ENCODE assay signal across 8 cellular contexts in the genomic region with DNA sequence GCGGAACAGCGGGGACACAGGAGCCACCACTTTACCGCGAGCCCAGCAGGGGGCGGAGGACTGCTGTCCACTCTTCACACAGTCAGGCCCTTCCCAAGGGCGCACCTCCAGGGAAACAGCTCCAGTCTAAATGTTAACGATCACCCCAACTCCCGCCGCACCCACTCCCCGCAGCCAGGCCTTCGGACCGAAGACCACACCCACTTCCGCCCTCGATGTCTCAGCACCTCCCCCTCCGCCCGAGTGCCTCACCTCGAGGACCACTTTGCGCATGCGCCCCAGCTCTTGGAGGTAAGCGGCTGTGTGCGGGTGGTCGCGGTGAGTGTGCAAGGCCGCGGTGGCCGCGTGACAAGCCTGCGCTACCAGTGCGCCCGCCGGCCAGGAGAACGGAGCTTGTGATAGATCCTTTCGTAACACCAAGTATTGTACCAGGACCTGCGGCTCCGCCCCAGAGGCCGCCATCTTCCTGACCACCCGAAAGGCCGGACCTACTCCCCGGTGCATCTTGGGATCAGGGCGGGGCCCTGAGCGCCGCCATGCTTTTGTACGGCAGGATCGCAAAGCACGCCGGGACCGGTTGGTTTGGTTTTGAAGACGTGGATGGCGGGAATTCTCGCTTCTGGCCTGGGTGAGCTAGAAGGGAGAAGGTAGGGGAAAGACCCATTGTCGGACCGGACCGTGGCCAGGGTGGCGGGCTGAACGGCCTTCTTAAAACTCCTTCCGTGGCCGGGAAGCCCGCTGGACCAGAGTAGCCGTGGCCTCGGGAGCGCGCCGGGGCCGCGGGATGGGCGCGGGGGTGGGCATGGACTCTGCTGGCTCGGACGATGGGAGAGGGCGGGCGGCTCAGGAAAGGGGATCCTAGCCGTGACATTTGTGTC. TPM values are rescaled to one million over a fixed set of nuclear protein-coding genes. Genes with fewer than 3 reads are reported as not detected.
DNase-seq lines count a peak whose midpoint lies in the region; TF ChIP-seq lines count a peak whose summit lies in the region.

TSS of gene CENPO (plus strand) at position 552 of the 878 bp plus-strand sequence. CDS start 495 bp downstream, outside the sequence.
A gene with protein sequence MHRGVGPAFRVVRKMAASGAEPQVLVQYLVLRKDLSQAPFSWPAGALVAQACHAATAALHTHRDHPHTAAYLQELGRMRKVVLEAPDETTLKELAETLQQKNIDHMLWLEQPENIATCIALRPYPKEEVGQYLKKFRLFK (minus strand): TSS at position 518 of the 878 bp plus-strand sequence. CDS start 14 bp downstream, at position 504.

- peak within 1 kb of the TSS; percentile 1 for H2AK5ac ChIP-seq in neuronal stem cell (ENCODE audit: low read depth, low read length)

- H4K91ac ChIP-seq in neuronal stem cell (ENCODE audit: low read depth, low read length, poor library complexity) = peak within 1 kb of the TSS; percentile 89

- peak; percentile 30 for TF ChIP-seq CTCF in GM06990 (IDR thresholded peaks at IDR 0.05; ENCODE audit: insufficient read depth, low read length, poor library complexity, severe bottlenecking)
- TF ChIP-seq CTCF in HFF-Myc (IDR thresholded peaks at IDR 0.05; ENCODE audit: low read depth, low read length, missing control alignments) = peak; percentile 79

- H2AFZ ChIP-seq in neuronal stem cell (ENCODE audit: low read length) = peak within 1 kb of the TSS; percentile 94

- peak within 1 kb of the TSS; percentile 96 for H3K23ac ChIP-seq in neuronal stem cell (ENCODE audit: low read depth, low read length, poor library complexity)

- H3K4me3 ChIP-seq in GM06990 (replicated peaks; ENCODE audit: low read depth, low read length) = peak within 1 kb of the TSS; percentile 94
- peak within 1 kb of the TSS; percentile 82 for H3K4me3 ChIP-seq in HFF-Myc (replicated peaks; ENCODE audit: low read depth, low read length)
- peak within 1 kb of the TSS; percentile 78 to 88 for H3K4me3 ChIP-seq in neuronal stem cell (ENCODE audit: low read length in 2 of 2)

- H2BK12ac ChIP-seq in neuronal stem cell (ENCODE audit: low read length) = no peak within 1 kb of the TSS

- no peak within 1 kb of the TSS for H4K8ac ChIP-seq in neuronal stem cell (ENCODE audit: low read depth, low read length)

- peak within 1 kb of the TSS; percentile 49 for H3K14ac ChIP-seq in neuronal stem cell (ENCODE audit: low read length)

- peak within 1 kb of the TSS; percentile 96 for H2BK15ac ChIP-seq in neuronal stem cell (ENCODE audit: low read length)

- no CpG with 5 or more reads among the region's 72 CpGs for WGBS in neuronal stem cell (ENCODE audit: extremely low coverage in 2 of 2, insufficient read length in 2 of 2, insufficient replicate concordance in 1 of 2), 2 donors

- peak within 1 kb of the TSS; percentile 99 for H2BK120ac ChIP-seq in neuronal stem cell (ENCODE audit: low read depth, low read length)

- peaks cover 6 to 19% of the 10 kb centered on the region in 2 donors for H3K9me3 ChIP-seq in neuronal stem cell (replicated peaks in 1 of 2; ENCODE audit: control insufficient read depth in 2 of 2, insufficient read depth in 1 of 2, low read depth in 1 of 2, low read length in 2 of 2)

- DNase-seq in GM06990 (ENCODE audit: extremely low read depth, insufficient read length) (peak; percentile 97), HFF-Myc (ENCODE audit: extremely low read depth, low read depth) (peak; percentile 89), MV-4-11 (lab: John Stamatoyannopoulos, UW) (peak; percentile 94), SK-MEL-5 (ENCODE audit: low read depth, low spot score) (peak; percentile 98), foreskin melanocyte (peak; percentile 95), neuronal stem cell (ENCODE audit: low spot score) (peak; percentile 96), substantia nigra (lab: John Stamatoyannopoulos, UW) (peak; percentile 80 to 100 (median 96))
- DNase-seq in activated naive CD4-positive, alpha-beta T cell treated with Interleukin-2 at 50 U/mL for 16 hours = peak; percentile 96

- peak within 1 kb of the TSS; percentile 84 for H3K4ac ChIP-seq in neuronal stem cell (ENCODE audit: low read length)

- H3K18ac ChIP-seq in neuronal stem cell (ENCODE audit: low read length) = peak within 1 kb of the TSS; percentile 100

- H3K4me1 ChIP-seq in neuronal stem cell (ENCODE audit: control insufficient read depth in 2 of 2, insufficient read depth in 1 of 2, low read depth in 1 of 2, low read length in 2 of 2) = peaks cover 5 to 6% of the 10 kb centered on the region in 2 donors

- H3K27me3 ChIP-seq in GM06990 (replicated peaks; ENCODE audit: control insufficient read depth, insufficient read depth, low read length) (no peaks in the 10 kb centered on the region), neuronal stem cell (ENCODE audit: control insufficient read depth in 3 of 3, insufficient read depth in 3 of 3, low read depth in 1 of 3, low read length in 3 of 3) (no peaks in the 10 kb centered on the region)

- H3K79me1 ChIP-seq in neuronal stem cell (ENCODE audit: low read depth, low read length) = peaks cover 2% of the 10 kb centered on the region

- peak within 1 kb of the TSS; percentile 100 for H3K9ac ChIP-seq in neuronal stem cell (ENCODE audit: low read depth, low read length, poor library complexity)

- H3K27ac ChIP-seq in neuronal stem cell (replicated peaks; ENCODE audit: low read length) (peak within 1 kb of the TSS; percentile 98), substantia nigra (ENCODE audit: low read depth, low read length, poor library complexity, severe bottlenecking) (peak within 1 kb of the TSS; percentile 95)

- in situ Hi-C loops in SK-MEL-5 (cut with HindIII; ENCODE audit: low pct_unique_long_range_greater_than_20kb, low sequenced_read_pairs) = no loop called here

- peak within 1 kb of the TSS; percentile 99 for H2BK5ac ChIP-seq in neuronal stem cell (ENCODE audit: low read length)

- H3K36me3 ChIP-seq in GM06990 (ENCODE audit: control insufficient read depth, insufficient read depth, low read length) (peaks cover 2% of the 10 kb centered on the region; the same call in 1 of the 2 replicates), neuronal stem cell (replicated peaks in 1 of 2; ENCODE audit: control insufficient read depth in 2 of 2, insufficient read depth in 2 of 2, low read length in 2 of 2) (peaks cover 15 to 46% of the 10 kb centered on the region in 2 donors)

- peak within 1 kb of the TSS; percentile 73 for H3K4me2 ChIP-seq in neuronal stem cell (ENCODE audit: insufficient read depth, low read length, poor library complexity, severe bottlenecking)

RNA-seq across cellular contexts. Expression of gene CENPO, which starts in this region (rescaled TPM):
- total RNA-seq in SK-MEL-5 (2014; rRNA removed; shearing (Covaris generic)) = 20.5 and 24.5 TPM in 2 replicates
- polyA plus RNA-seq in SK-MEL-5 (2015; cell fraction: cytosol; rRNA removed) = 18.7 and 23.6 TPM in 2 replicates
- polyA plus RNA-seq in SK-MEL-5 (2015; cell fraction: nucleus; rRNA removed) = 46.6 and 55.6 TPM in 2 replicates
- 28.0 TPM for polyA plus RNA-seq in neuronal stem cell (2013, experiment 1 of 2)
- polyA plus RNA-seq in neuronal stem cell (2013, experiment 2 of 2) = 29.6 TPM

RNA-seq across cellular contexts. Expression of the second gene that starts in this region (rescaled TPM):
- total RNA-seq in SK-MEL-5 (2014; rRNA removed; shearing (Covaris generic)) = 57.6 and 61.2 TPM in 2 replicates
- polyA plus RNA-seq in SK-MEL-5 (2015; cell fraction: cytosol; rRNA removed) = 40.4 and 64.3 TPM in 2 replicates
- 5.5 and 11.6 TPM in 2 replicates for polyA plus RNA-seq in SK-MEL-5 (2015; cell fraction: nucleus; rRNA removed)
- polyA plus RNA-seq in neuronal stem cell (2013, experiment 1 of 2) = 95.1 TPM
- polyA plus RNA-seq in neuronal stem cell (2013, experiment 2 of 2) = 94.6 TPM

Comparison
In these comparisons a context has a peak if more than half of its experiments do, and no peak if none do; other contexts are left out.
1. Peak in every context shown above with its lines: DNase-seq, H3K4me3 ChIP-seq and H3K27ac ChIP-seq.